18 cellular contexts compared by ENCODE assay signal in genomic region chr10:86744067-86744725, GRCh38. TPM values are rescaled to one million over a fixed set of nuclear protein-coding genes. Genes with fewer than 3 reads are reported as not detected.
DNase-seq lines count a peak whose midpoint lies in the region; ATAC-seq and TF ChIP-seq lines count a peak whose summit lies in the region.
"Had no signal": no experiment of that assay in that cellular context is flagged by ENCODE, and none has a peak within 500 bp of the region (broad histone marks: within the 10 kb centered on the region; RNA-seq: fewer than 3 reads in every experiment).

No MANE protein-coding gene starts in this region.

- no peaks in the 10 kb centered on the region for H3K4me1 Mint-ChIP-seq in activated CD4-positive, alpha-beta memory T cell treated with anti-CD3 and anti-CD28 coated beads for 36 hours (ENCODE audit: low read depth)

- no peaks in the 10 kb centered on the region for H3K36me3 Mint-ChIP-seq in activated CD4-positive, alpha-beta memory T cell treated with anti-CD3 and anti-CD28 coated beads for 36 hours
- H3K36me3 Mint-ChIP-seq: activated naive CD4-positive, alpha-beta T cell treated with anti-CD3 and anti-CD28 coated beads, Interleukin-2, amount 10 ng/mL, durations not matched to agents 7 days and 5 days had no signal

- no peak for ATAC-seq in HG02840 (IDR thresholded peaks at IDR 0.05; ENCODE audit: low FRiP score, unreplicated experiment)
- ATAC-seq: body of pancreas had no signal

- no peaks in the 10 kb centered on the region for H3K9me3 Mint-ChIP-seq in activated CD4-positive, alpha-beta memory T cell treated with anti-CD3 and anti-CD28 coated beads for 36 hours
- H3K9me3 Mint-ChIP-seq: activated naive CD4-positive, alpha-beta T cell treated with anti-CD3 and anti-CD28 coated beads, Interleukin-2, amount 10 ng/mL, durations not matched to agents 7 days and 5 days; stimulated activated naive CD8-positive, alpha-beta T cell treated with anti-CD3 and anti-CD28 coated beads, Interleukin-15, Interleukin-2, amounts not matched to agents 100 ng/mL and 50 ng/mL, for 24 hours had no signal

- POLR2A ChIA-PET in activated CD4-positive, alpha-beta memory T cell treated with anti-CD3 and anti-CD28 coated beads for 36 hours (lab: Charles Lee), result no interaction called here

- H3K4me3 Mint-ChIP-seq in activated CD4-positive, alpha-beta memory T cell treated with anti-CD3 and anti-CD28 coated beads for 36 hours, result no peak overlapping the region
- H3K4me3 Mint-ChIP-seq: activated naive CD4-positive, alpha-beta T cell treated with anti-CD3 and anti-CD28 coated beads, Interleukin-2, amount 10 ng/mL, durations not matched to agents 7 days and 5 days; stimulated activated naive CD8-positive, alpha-beta T cell treated with anti-CD3 and anti-CD28 coated beads, Interleukin-15, Interleukin-2, amounts not matched to agents 100 ng/mL and 50 ng/mL, for 24 hours had no signal

- intact Hi-C loops in esophagus squamous epithelium (cut with DNase I) (no loop called here), thyroid gland (cut with DNase I) (no loop called here)
- intact Hi-C loops in activated CD4-positive, alpha-beta memory T cell treated with anti-CD3 and anti-CD28 coated beads for 36 hours (cut with micrococcal nuclease), result no loop called here

- H3K27me3 ChIP-seq in esophagus squamous epithelium (peaks cover 0 to 42% (median 0%) of the 10 kb centered on the region in 4 donors), mucosa of rectum (ENCODE audit: control insufficient read depth in 2 of 2, insufficient read depth in 2 of 2, low read length in 2 of 2) (no peaks in the 10 kb centered on the region), thyroid gland (no peaks in the 10 kb centered on the region)
- H3K27me3 ChIP-seq: body of pancreas, dorsolateral prefrontal cortex had no signal

- no peaks in the 10 kb centered on the region for H3K9me3 ChIP-seq in esophagus squamous epithelium
- H3K9me3 ChIP-seq in mucosa of rectum (ENCODE audit: control insufficient read depth in 2 of 2, low read length in 2 of 2), result no peaks in the 10 kb centered on the region
- no peaks in the 10 kb centered on the region for H3K9me3 ChIP-seq in thyroid gland
- H3K9me3 ChIP-seq: body of pancreas had no signal

- 51 to 66% methylated on average over 6 of the region's 7 CpGs for WGBS in esophagus squamous epithelium, 2 donors
- 69 to 70% methylated on average over 7 of the region's 7 CpGs for WGBS in thyroid gland, 2 donors

- DNase-seq in amniotic epithelial cell (ENCODE audit: low read depth), result peak; percentile 60
- no peak for DNase-seq in esophagus squamous epithelium (lab: John Stamatoyannopoulos, UW)
- no peak for DNase-seq in thyroid gland
- no peak for DNase-seq in activated CD4-positive, alpha-beta memory T cell treated with anti-CD3 and anti-CD28 coated beads for 36 hours
- no peak for DNase-seq in stimulated activated CD8-positive, alpha-beta memory T cell treated with anti-CD3 and anti-CD28 coated beads, Interleukin-4, amount 100 ng/mL, for 48 hours
- DNase-seq: activated naive CD4-positive, alpha-beta T cell treated with anti-CD3 and anti-CD28 coated beads, Interleukin-2, amount 10 ng/mL, durations not matched to agents 7 days and 5 days; activated T-cell treated with anti-CD3 and anti-CD28 coated beads for 4 hours; body of pancreas; Calu3; dorsolateral prefrontal cortex; H7; head of caudate nucleus; NCI-H1930; NCI-H446; RPMI8226 had no signal

- TF ChIP-seq CTCF in esophagus squamous epithelium (IDR thresholded peaks at IDR 0.05), result no peak
- TF ChIP-seq CTCF in thyroid gland (IDR thresholded peaks at IDR 0.05), result no peak

- no peaks in the 10 kb centered on the region for H3K36me3 ChIP-seq in esophagus squamous epithelium
- no peaks in the 10 kb centered on the region for H3K36me3 ChIP-seq in mucosa of rectum (ENCODE audit: control insufficient read depth in 2 of 2, insufficient read depth in 2 of 2, low read length in 2 of 2)
- no peaks in the 10 kb centered on the region for H3K36me3 ChIP-seq in thyroid gland

- H3K4me1 ChIP-seq in esophagus squamous epithelium (peaks cover 0 to 17% (median 3%) of the 10 kb centered on the region in 3 donors), mucosa of rectum (ENCODE audit: control insufficient read depth in 2 of 2, insufficient read depth in 2 of 2, low read length in 2 of 2) (peaks cover 6 to 13% of the 10 kb centered on the region in 2 donors), thyroid gland (peaks cover 11 to 20% of the 10 kb centered on the region in 2 donors)
- H3K4me1 ChIP-seq: body of pancreas had no signal

- H3K4me3 ChIP-seq in esophagus squamous epithelium (no peak overlapping the region), mucosa of rectum (ENCODE audit: low read length in 2 of 2) (no peak overlapping the region), thyroid gland (replicated peaks in 1 of 3) (no peak overlapping the region)
- H3K4me3 ChIP-seq: body of pancreas, dorsolateral prefrontal cortex had no signal

- H3K27me3 Mint-ChIP-seq in activated CD4-positive, alpha-beta memory T cell treated with anti-CD3 and anti-CD28 coated beads for 36 hours, result no peaks in the 10 kb centered on the region

- H3K27ac Mint-ChIP-seq in activated CD4-positive, alpha-beta memory T cell treated with anti-CD3 and anti-CD28 coated beads for 36 hours, result no peak overlapping the region
- H3K27ac Mint-ChIP-seq: activated naive CD4-positive, alpha-beta T cell treated with anti-CD3 and anti-CD28 coated beads, Interleukin-2, amount 10 ng/mL, durations not matched to agents 7 days and 5 days; stimulated activated naive CD8-positive, alpha-beta T cell treated with anti-CD3 and anti-CD28 coated beads, Interleukin-15, Interleukin-2, amounts not matched to agents 100 ng/mL and 50 ng/mL, for 24 hours had no signal

- TF ChIP-seq POLR2A in esophagus squamous epithelium (IDR thresholded peaks at IDR 0.05), result no peak
- peak in 1 of 2 donors; percentile 27 for TF ChIP-seq POLR2A in thyroid gland (IDR thresholded peaks at IDR 0.05)

- no peak overlapping the region for H3K9ac ChIP-seq in mucosa of rectum (ENCODE audit: low read depth in 1 of 2, low read length in 2 of 2)

- peak overlapping the region in 3 of 4 donors; percentile 42 to 51 (median 50) for H3K27ac ChIP-seq in esophagus squamous epithelium
- H3K27ac ChIP-seq in mucosa of rectum (ENCODE audit: low read depth in 2 of 2, low read length in 2 of 2), result peak overlapping the region; percentile 44 to 69
- peak overlapping the region; percentile 64 to 89 (median 81) for H3K27ac ChIP-seq in thyroid gland
- H3K27ac ChIP-seq: body of pancreas, dorsolateral prefrontal cortex had no signal

- CTCF ChIA-PET in activated CD4-positive, alpha-beta memory T cell treated with anti-CD3 and anti-CD28 coated beads for 36 hours (lab: Charles Lee), result no interaction called here

RNA-seq across cellular contexts. Expression of gene BMPR1A, which starts 12.2 kb away (rescaled TPM):
- total RNA-seq in esophagus squamous epithelium (10 to 100 TPM in 3 of 4 donors, 1 to 10 TPM in 1; 5.2 to 40.2 (median 26.0) TPM), thyroid gland (10 to 100 TPM; 72.7 to 89.5 (median 84.2) TPM)
- total RNA-seq in activated CD4-positive, alpha-beta memory T cell treated with anti-CD3 and anti-CD28 coated beads for 36 hours, result 10 to 100 TPM; 10.8 to 13.6 TPM
